Comparison of ENCODE assay signal across 23 cellular contexts in the genomic region with DNA sequence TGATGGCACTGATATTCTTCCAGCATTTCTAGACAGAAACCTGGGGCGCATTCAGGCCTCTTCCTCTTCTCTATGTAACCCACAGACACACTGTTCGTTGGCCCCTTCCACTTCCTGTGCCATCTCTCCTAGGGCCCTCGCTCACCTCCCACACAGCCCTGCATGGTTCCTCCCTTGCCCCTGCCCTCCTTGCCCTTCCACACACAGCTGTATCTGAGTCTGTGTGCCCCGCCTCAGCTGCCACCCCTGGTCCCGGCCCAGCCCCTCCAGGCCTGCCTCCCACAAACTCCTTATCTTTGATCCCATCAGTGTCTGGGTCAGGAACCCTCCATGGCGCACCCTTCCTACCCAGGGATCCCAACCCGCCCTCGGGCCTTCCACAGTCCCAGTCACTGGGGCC. TPM values are rescaled to one million over a fixed set of nuclear protein-coding genes. Genes with fewer than 3 reads are reported as not detected.
A peak's percentile ranks its signal among the peaks of the same experiment; 100 is the strongest.
DNase-seq lines count a peak whose midpoint lies in the region; ATAC-seq, FAIRE-seq and TF ChIP-seq lines count a peak whose summit lies in the region.
"Had no signal": no experiment of that assay in that cellular context is flagged by ENCODE, and none has a peak within 500 bp of the region (broad histone marks: within the 10 kb centered on the region; RNA-seq: fewer than 3 reads in every experiment).

No MANE protein-coding gene starts in this region.

- WGBS in small intestine, 3 donors: 81 to 88% (median 87%) methylated on average over 8 of the region's 8 CpGs

- peaks cover 0 to 3% (median 1%) of the 10 kb centered on the region in 3 donors for H3K27me3 Mint-ChIP-seq in CD14-positive monocyte (ENCODE audit: low read depth in 3 of 3)
- H3K27me3 Mint-ChIP-seq in activated naive CD8-positive, alpha-beta T cell treated with anti-CD3 and anti-CD28 coated beads for 36 hours: no peaks in the 10 kb centered on the region

- H3K27ac ChIP-seq in HL-60 (replicated peaks): peak overlapping the region; percentile 79
- H3K27ac ChIP-seq in foreskin keratinocyte: no peak overlapping the region
- H3K27ac ChIP-seq in small intestine (ENCODE audit: low read depth in 1 of 2, low read length in 1 of 2): no peak overlapping the region
- H3K27ac ChIP-seq: ovary, sigmoid colon had no signal

- H3K9me3 Mint-ChIP-seq in CD14-positive monocyte: peaks cover 0 to 4% (median 0%) of the 10 kb centered on the region in 7 donors
- no peaks in the 10 kb centered on the region for H3K9me3 Mint-ChIP-seq in activated naive CD8-positive, alpha-beta T cell treated with anti-CD3 and anti-CD28 coated beads for 36 hours
- H3K9me3 Mint-ChIP-seq: activated naive CD4-positive, alpha-beta T cell treated with anti-CD3 and anti-CD28 coated beads, Interleukin-2, amount 10 ng/mL, durations not matched to agents 7 days and 5 days; H9 had no signal

- no peak overlapping the region for H3K27ac Mint-ChIP-seq in CD14-positive monocyte
- peak overlapping the region; percentile 38 for H3K27ac Mint-ChIP-seq in activated naive CD8-positive, alpha-beta T cell treated with anti-CD3 and anti-CD28 coated beads for 36 hours
- H3K27ac Mint-ChIP-seq: activated naive CD4-positive, alpha-beta T cell treated with anti-CD3 and anti-CD28 coated beads, Interleukin-2, amount 10 ng/mL, durations not matched to agents 7 days and 5 days; CD4-positive, CD25-positive, alpha-beta regulatory T cell had no signal

- H3K36me3 ChIP-seq in small intestine (ENCODE audit: control insufficient read depth in 2 of 2, insufficient read depth in 2 of 2, low read length in 2 of 2): no peaks in the 10 kb centered on the region
- H3K36me3 ChIP-seq: ovary, sigmoid colon had no signal

- no peak for TF ChIP-seq CTCF in CD14-positive monocyte (IDR thresholded peaks at IDR 0.05)
- no peak for TF ChIP-seq CTCF in HL-60 (IDR thresholded peaks at IDR 0.05; ENCODE audit: insufficient read depth, low read length)
- TF ChIP-seq CTCF in foreskin keratinocyte (conservative IDR thresholded peaks at IDR 0.05): no peak

- FAIRE-seq in small intestine (lab: Jason Lieb, UNC): no peak
- FAIRE-seq: endometrium, keratinocyte, urothelium cell line had no signal

- no peaks in the 10 kb centered on the region for H3K27me3 ChIP-seq in HL-60 (ENCODE audit: insufficient read depth, poor library complexity, severe bottlenecking)
- no peaks in the 10 kb centered on the region for H3K27me3 ChIP-seq in foreskin keratinocyte
- H3K27me3 ChIP-seq in small intestine (ENCODE audit: control insufficient read depth in 2 of 2, insufficient read depth in 2 of 2, low read length in 2 of 2): no peaks in the 10 kb centered on the region
- H3K27me3 ChIP-seq: ovary, sigmoid colon had no signal

- ATAC-seq in GM21423 (IDR thresholded peaks at IDR 0.05; ENCODE audit: unreplicated experiment): no peak
- no peak for ATAC-seq in foreskin keratinocyte
- no peak for ATAC-seq in HG03045 (IDR thresholded peaks at IDR 0.05; ENCODE audit: unreplicated experiment)

- no peaks in the 10 kb centered on the region for H3K36me3 Mint-ChIP-seq in CD14-positive monocyte
- H3K36me3 Mint-ChIP-seq in activated naive CD8-positive, alpha-beta T cell treated with anti-CD3 and anti-CD28 coated beads for 36 hours: no peaks in the 10 kb centered on the region
- H3K36me3 Mint-ChIP-seq: activated naive CD4-positive, alpha-beta T cell treated with anti-CD3 and anti-CD28 coated beads, Interleukin-2, amount 10 ng/mL, durations not matched to agents 7 days and 5 days; CD4-positive, CD25-positive, alpha-beta regulatory T cell had no signal

- no peaks in the 10 kb centered on the region for H3K9me3 ChIP-seq in small intestine (ENCODE audit: control insufficient read depth, low read depth)
- H3K9me3 ChIP-seq: ovary, sigmoid colon had no signal

- DNase-seq in CD14-positive monocyte (ENCODE audit: low spot score) (peak; percentile 37), HL-60 (ENCODE audit: low read depth in 1 of 2, low spot score in 1 of 2) (peak; percentile 81 to 89), SIG-M5 treated with dmso at 0.1 percent for 504 hours (lab: John Stamatoyannopoulos, UW; ENCODE audit: unreplicated experiment) (peak; percentile 36), foreskin keratinocyte (no peak), small intestine (no peak)
- no peak for DNase-seq in activated naive CD8-positive, alpha-beta T cell treated with anti-CD3 and anti-CD28 coated beads for 36 hours
- DNase-seq: ACHN; activated CD4-positive, CD25-positive, alpha-beta regulatory T cell; activated CD8-positive, alpha-beta memory T cell treated with anti-CD3 and anti-CD28 coated beads, Interleukin-2, amount 50 U/mL, for 4 hours; activated naive CD4-positive, alpha-beta T cell treated with anti-CD3 and anti-CD28 coated beads, Interleukin-2, amount 10 ng/mL, durations not matched to agents 7 days and 5 days; DMS153; H9; NCI-H146; NCI-H226; ovary; sigmoid colon; stimulated activated CD4-positive, alpha-beta T cell treated with anti-CD3 and anti-CD28 coated beads, Interleukin-1b, Interleukin-23, amount 100 ng/mL, for 48 hours had no signal

- H3K4me1 ChIP-seq in foreskin keratinocyte (no peaks in the 10 kb centered on the region), small intestine (ENCODE audit: control insufficient read depth in 2 of 2, insufficient read depth in 1 of 2, low read depth in 1 of 2, low read length in 1 of 2) (no peaks in the 10 kb centered on the region)
- H3K4me1 ChIP-seq: sigmoid colon had no signal

- intact Hi-C loops in CD14-positive monocyte (cut with micrococcal nuclease): no loop called here

- peaks cover 7% of the 10 kb centered on the region for H3K4me1 Mint-ChIP-seq in CD14-positive monocyte
- peaks cover 6% of the 10 kb centered on the region for H3K4me1 Mint-ChIP-seq in activated naive CD8-positive, alpha-beta T cell treated with anti-CD3 and anti-CD28 coated beads for 36 hours
- H3K4me1 Mint-ChIP-seq: CD4-positive, CD25-positive, alpha-beta regulatory T cell had no signal

- H3K4me3 Mint-ChIP-seq in CD14-positive monocyte: no peak overlapping the region
- H3K4me3 Mint-ChIP-seq in activated naive CD8-positive, alpha-beta T cell treated with anti-CD3 and anti-CD28 coated beads for 36 hours: no peak overlapping the region
- H3K4me3 Mint-ChIP-seq: activated naive CD4-positive, alpha-beta T cell treated with anti-CD3 and anti-CD28 coated beads, Interleukin-2, amount 10 ng/mL, durations not matched to agents 7 days and 5 days; CD4-positive, CD25-positive, alpha-beta regulatory T cell; H9 had no signal

- H3K4me3 ChIP-seq in HL-60 (replicated peaks; ENCODE audit: insufficient read depth, low read length): no peak overlapping the region
- H3K4me3 ChIP-seq in small intestine (ENCODE audit: low read depth in 1 of 2, low read length in 2 of 2): no peak overlapping the region
- H3K4me3 ChIP-seq: ovary, sigmoid colon had no signal

RNA-seq across cellular contexts. Expression of a gene that starts 37.9 kb away (rescaled TPM):
- polyA plus RNA-seq in CD14-positive monocyte (under 1 TPM in 1 of 2 donors, not detected in 1; 0.46 TPM), foreskin keratinocyte (0.88 and 1.7 TPM in 2 replicates), small intestine (1 to 10 TPM in 1 of 3 donors, under 1 TPM in 1, not detected in 1; 0.27 to 7.5 TPM)
- under 1 TPM; 0.08 to 0.29 TPM for total RNA-seq in activated naive CD8-positive, alpha-beta T cell treated with anti-CD3 and anti-CD28 coated beads for 36 hours
- 0.41 and 0.42 TPM in 2 replicates for total RNA-seq in foreskin keratinocyte

RNA-seq across cellular contexts. Expression of a gene that starts 52.2 kb away (rescaled TPM):
- polyA plus RNA-seq in CD14-positive monocyte: 10 to 100 TPM; 29.9 to 30.6 TPM
- total RNA-seq in activated naive CD8-positive, alpha-beta T cell treated with anti-CD3 and anti-CD28 coated beads for 36 hours: 10 to 100 TPM; 91.3 to 94.0 TPM
- total RNA-seq in foreskin keratinocyte: 41.3 and 53.4 TPM in 2 replicates
- polyA plus RNA-seq in foreskin keratinocyte: 45.9 TPM in 2 replicates
- polyA plus RNA-seq in small intestine: 10 to 100 TPM in 1 of 3 donors, 1 to 10 TPM in 2; 7.6 to 54.2 (median 9.2) TPM

Comparison
In these comparisons a context has a peak if more than half of its experiments do, and no peak if none do; other contexts are left out.
1. DNase-seq: peak in CD14-positive monocyte (single experiment), HL-60 (2 of 2) and SIG-M5 treated with dmso at 0.1 percent for 504 hours (single experiment); none in activated naive CD8-positive, alpha-beta T cell treated with anti-CD3 and anti-CD28 coated beads for 36 hours (single experiment), foreskin keratinocyte (0 of 2) and small intestine (single experiment).